Comparison of ENCODE assay signal across 8 cellular contexts in the genomic region with DNA sequence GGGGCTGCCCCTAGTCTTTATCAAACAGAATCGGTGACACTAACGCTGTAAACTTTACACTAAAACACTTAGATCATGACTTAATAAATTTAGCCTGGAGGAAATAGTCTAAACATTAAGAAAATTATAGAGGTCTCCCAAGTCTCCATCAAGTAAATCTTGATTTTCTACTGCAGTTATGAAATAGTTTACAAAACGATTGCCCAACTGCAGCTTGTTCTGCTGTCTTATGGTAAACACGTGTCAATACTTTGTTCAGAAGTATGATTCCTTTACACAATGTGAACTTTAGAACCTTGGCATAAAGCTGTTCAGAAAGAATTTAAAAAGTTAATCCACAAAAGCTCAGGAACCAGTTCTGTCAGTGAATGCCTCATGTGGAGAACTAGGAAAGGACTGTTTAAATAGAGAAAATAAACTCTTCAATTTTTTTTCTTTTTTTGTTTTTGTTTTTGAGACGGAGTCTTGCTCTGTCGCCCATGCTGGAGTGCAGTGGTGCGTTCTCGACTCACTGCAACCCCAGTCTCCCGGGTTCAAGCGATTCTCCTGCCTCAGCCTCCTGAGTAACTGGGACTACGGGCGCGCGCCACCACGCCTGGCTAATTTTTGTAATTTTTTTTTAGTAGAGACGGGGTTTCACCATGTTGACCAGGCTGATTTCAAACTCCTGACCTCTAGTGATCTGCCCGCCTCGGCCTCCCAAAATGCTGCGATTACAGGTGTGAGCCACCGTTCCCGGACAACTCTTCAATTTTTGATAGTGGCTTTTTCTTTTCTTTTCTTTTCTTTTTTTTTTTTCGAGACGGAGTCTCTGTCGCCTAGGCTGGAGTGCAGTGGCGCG. TPM values are rescaled to one million over a fixed set of nuclear protein-coding genes. Genes with fewer than 3 reads are reported as not detected.
DNase-seq lines count a peak whose midpoint lies in the region; ATAC-seq, FAIRE-seq and TF ChIP-seq lines count a peak whose summit lies in the region.

No MANE protein-coding gene starts in this region.

- H3K27ac ChIP-seq in K562 (ENCODE audit: extremely low read depth, low read depth, low read length) (peak overlapping the region; percentile 83), lower lobe of right lung (peak overlapping the region; percentile 96), uterus (peak overlapping the region; percentile 93 to 95)

- CTCF ChIA-PET in K562 (lab: Yijun Ruan, JAX; ENCODE audit: low intra/inter-chr PET ratio), result interaction anchor here (0.7 kb wide), 1 partner anchor 117 kb away, joined by 3 read pairs; no protein-coding TSS in a partner anchor

- H3K27me3 ChIP-seq in K562 (ENCODE audit: control insufficient read depth in 2 of 2, insufficient read depth in 2 of 2, low read length in 2 of 2), result no peaks in the 10 kb centered on the region
- no peaks in the 10 kb centered on the region for H3K27me3 ChIP-seq in lower lobe of right lung (ENCODE audit: low read depth)
- no peaks in the 10 kb centered on the region for H3K27me3 ChIP-seq in uterus

- no peak; the same call in 1 of the 2 replicates for TF ChIP-seq EP300 in K562 (IDR thresholded peaks at IDR 0.05; ENCODE audit: low read length)

- H3K9ac ChIP-seq in K562 (ENCODE audit: insufficient read depth in 1 of 2, low read depth in 2 of 2, low read length in 2 of 2), result peak overlapping the region; percentile 13 to 88; a peak in 3 of 4 replicates

- BruUV-seq in K562 (replicated peaks; lab: Mats Ljungman, UMichigan), result TSS peak; percentile 62

- H4K20me1 ChIP-seq in K562 (replicated peaks; ENCODE audit: control insufficient read depth, insufficient read depth, low read length), result peaks cover 5% of the 10 kb centered on the region; the same call in 1 of the 2 replicates

- H3K4me1 ChIP-seq in K562 (replicated peaks in 1 of 2; ENCODE audit: control insufficient read depth in 2 of 2, insufficient read depth in 2 of 2, low read length in 2 of 2) (peaks cover 23 to 39% of the 10 kb centered on the region in 2 experiments), lower lobe of right lung (peaks cover 59% of the 10 kb centered on the region), uterus (peaks cover 15 to 24% of the 10 kb centered on the region in 2 donors)

- DNase-seq in AG10803 (ENCODE audit: low read depth) (peak; percentile 92), HuH-7.5 (ENCODE audit: low spot score) (peak; percentile 49), K562 (ENCODE audit: extremely low read depth in 1 of 4, low spot score in 3 of 4) (no peak), lower lobe of right lung (no peak), uterus (no peak), NCI-H82 treated with DMSO at 0.1 percent for 48 hours (lab: John Stamatoyannopoulos, UW; ENCODE audit: unreplicated experiment) (no peak), NCI-H1092 treated with DMSO at 0.1 percent for 48 hours (lab: John Stamatoyannopoulos, UW) (no peak)

- POLR2A ChIA-PET in K562 (lab: Yijun Ruan, JAX), result interaction anchor here (0.7 to 2.1 kb wide), 9 partner anchors 11 to 109 kb away, joined by 3 to 17 read pairs (median 3); no protein-coding TSS in a partner anchor

- no peak for TF ChIP-seq POLR2A in K562 (conservative IDR thresholded peaks at IDR 0.05)
- no peak for TF ChIP-seq POLR2A in uterus (IDR thresholded peaks at IDR 0.05)

- H3K4me3 ChIP-seq in AG10803 (ENCODE audit: low read length), result peak overlapping the region; percentile 97
- peak overlapping the region; percentile 94 for H3K4me3 ChIP-seq in K562
- peak overlapping the region; percentile 94 for H3K4me3 ChIP-seq in lower lobe of right lung
- peak overlapping the region; percentile 66 to 78 for H3K4me3 ChIP-seq in uterus

- TF ChIP-seq RAD21 in K562 (CRISPR knock-in tag; conservative IDR thresholded peaks at IDR 0.05 in 1 of 2, IDR thresholded peaks at IDR 0.05 in 1 of 2), result no peak

- no peak for FAIRE-seq in K562 (lab: Jason Lieb, UNC)

- intact Hi-C loops in K562 (cut with micrococcal nuclease) (no loop called here), lower lobe of right lung (cut with DNase I) (no loop called here), uterus (cut with DNase I; ENCODE audit: low total_unique reads) (no loop called here)

- H3K79me2 ChIP-seq in K562 (ENCODE audit: control insufficient read depth, insufficient read depth, low read length), result peaks cover 66% of the 10 kb centered on the region

- no peaks in the 10 kb centered on the region for H3K9me3 ChIP-seq in K562 (replicated peaks; ENCODE audit: control insufficient read depth, insufficient read depth, low read depth, low read length)
- no peaks in the 10 kb centered on the region for H3K9me3 ChIP-seq in lower lobe of right lung
- H3K9me3 ChIP-seq in uterus, result no peaks in the 10 kb centered on the region

- H3K9me1 ChIP-seq in K562 (ENCODE audit: control insufficient read depth, insufficient read depth, low read length), result no peaks in the 10 kb centered on the region

- ATAC-seq in K562 (no peak), lower lobe of right lung (peak; percentile 7 to 9), HG03571 (IDR thresholded peaks at IDR 0.05; ENCODE audit: unreplicated experiment) (no peak)

- WGBS in K562 (ENCODE audit: insufficient coverage, low coverage, missing lambda C conversion rate), result 55% methylated on average over 18 of the region's 26 CpGs

- in situ Hi-C loops in K562 (cut with MboI), result no loop called here

- peaks cover 30% of the 10 kb centered on the region for H3K36me3 ChIP-seq in K562 (ENCODE audit: control insufficient read depth, insufficient read depth, low read length)
- no peaks in the 10 kb centered on the region for H3K36me3 ChIP-seq in lower lobe of right lung
- no peaks in the 10 kb centered on the region for H3K36me3 ChIP-seq in uterus

- H2AFZ ChIP-seq in K562 (ENCODE audit: low read depth, low read length), result 0 out of 2 replicates have a peak overlapping the region, but pooled peaks have one; percentile 15

- peak overlapping the region; percentile 97 for H3K4me2 ChIP-seq in K562 (ENCODE audit: insufficient read depth, low read length)

- TF ChIP-seq CTCF in AG10803 (conservative IDR thresholded peaks at IDR 0.05; ENCODE audit: low read length) (peak; percentile 40), K562 (IDR thresholded peaks at IDR 0.05 in 2 of 3, conservative IDR thresholded peaks at IDR 0.05 in 1 of 3; ENCODE audit: insufficient read depth in 2 of 3, low read depth in 1 of 3, low read length in 3 of 3) (no peak), lower lobe of right lung (IDR thresholded peaks at IDR 0.05) (no peak), uterus (IDR thresholded peaks at IDR 0.05) (no peak)

TF ChIP-seq in K562, 482 proteins besides CTCF, POLR2A, EP300 and RAD21 (continues in another document):
- TF ChIP-seq NFRKB (IDR thresholded peaks at IDR 0.05; ENCODE audit: low read depth), result no peak

RNA-seq across cellular contexts. Expression of gene DDI2, which starts 1.6 kb away (rescaled TPM):
- total RNA-seq in K562 (2011; cell fraction: chromatin; rRNA removed; ENCODE audit: low replicate concordance), result 185 and 291 TPM in 2 replicates
- total RNA-seq in K562 (2011; cell fraction: nucleolus; rRNA removed), result 109 and 114 TPM in 2 replicates
- 211 and 265 TPM in 2 replicates for total RNA-seq in K562 (2011; cell fraction: nucleoplasm; rRNA removed)
- total RNA-seq in K562 (2014; rRNA removed), result 21.2 and 31.5 TPM in 2 replicates
- 29.3 and 31.8 TPM in 2 replicates for total RNA-seq in K562 (2014; rRNA removed; fragmentation: Illumina TruSeq; extraction: Trizol)
- total RNA-seq in K562 (2015; rRNA removed; fragmentation: Illumina TruSeq; extraction: Trizol), result 23.6 and 23.9 TPM in 2 replicates
- 48.4 and 50.1 TPM in 2 replicates for total RNA-seq in K562 (2021)
- polyA plus RNA-seq in K562 (2011; rRNA removed), result 14.5 and 16.3 TPM in 2 replicates
- 8.1 and 10.8 TPM in 2 replicates for polyA plus RNA-seq in K562 (2011; cell fraction: cytosol; rRNA removed)
- 31.8 and 38.6 TPM in 2 replicates for polyA plus RNA-seq in K562 (2011; cell fraction: nucleus; rRNA removed)
- polyA plus RNA-seq in K562 (2012), result 11.9 and 18.2 TPM in 2 replicates
- 27.4 and 32.0 TPM in 2 replicates for polyA plus RNA-seq in K562 (2014; fragmentation: Illumina TruSeq; extraction: Trizol)
- polyA plus RNA-seq in K562 (2014; fragmentation: Nextera tagmentation; extraction: Ambion mirVana), result 1 to 10 TPM; 6.5 to 7.3 TPM
- polyA plus RNA-seq in K562 (2014; rRNA removed), result 17.1 and 19.1 TPM in 2 replicates
- 65.5 and 71.7 TPM in 2 replicates for polyA minus RNA-seq in K562 (2011; rRNA and poly(A)+ RNA removed)
- 19.4 and 25.7 TPM in 2 replicates for polyA minus RNA-seq in K562 (2011; cell fraction: cytosol; rRNA and poly(A)+ RNA removed)
- polyA minus RNA-seq in K562 (2011; cell fraction: nucleus; rRNA and poly(A)+ RNA removed), result 76.7 and 116 TPM in 2 replicates
- 48.8 TPM for total RNA-seq in lower lobe of right lung
- 100 to 1,000 TPM in 1 of 4 donors, 10 to 100 TPM in 3; 26.2 to 115 (median 43.7) TPM for total RNA-seq in uterus

RNA-seq across cellular contexts. Expression of gene AGMAT, which starts 34.1 kb away (rescaled TPM):
- not detected in 2 replicates for total RNA-seq in K562 (2011; cell fraction: chromatin; rRNA removed; ENCODE audit: low replicate concordance)
- total RNA-seq in K562 (2011; cell fraction: nucleolus; rRNA removed), result not detected in 2 replicates
- total RNA-seq in K562 (2011; cell fraction: nucleoplasm; rRNA removed), result not detected in 2 replicates
- total RNA-seq in K562 (2014; rRNA removed) (not detected in 2 replicates), K562 (2014; rRNA removed; fragmentation: Illumina TruSeq; extraction: Trizol) (not detected in 2 replicates), K562 (2015; rRNA removed; fragmentation: Illumina TruSeq; extraction: Trizol) (not detected in 2 replicates), K562 (2021) (0.07 TPM in 1 of 2 replicates, not detected in the other), lower lobe of right lung (not detected), uterus (1 to 10 TPM in 1 of 4 donors, under 1 TPM in 1, not detected in 2; 0.27 to 1.4 TPM)
- polyA plus RNA-seq in K562 (2011; rRNA removed) (not detected in 2 replicates), K562 (2014; fragmentation: Illumina TruSeq; extraction: Trizol) (not detected in 2 replicates), K562 (2014; fragmentation: Nextera tagmentation; extraction: Ambion mirVana) (not detected), K562 (2014; rRNA removed) (not detected in 2 replicates)
- polyA plus RNA-seq in K562 (2011; cell fraction: cytosol; rRNA removed), result not detected in 2 replicates
- polyA plus RNA-seq in K562 (2011; cell fraction: nucleus; rRNA removed), result not detected in 2 replicates
- 0.04 TPM in 1 of 2 replicates, not detected in the other for polyA plus RNA-seq in K562 (2012)
- polyA minus RNA-seq in K562 (2011; rRNA and poly(A)+ RNA removed), result not detected in 2 replicates
- polyA minus RNA-seq in K562 (2011; cell fraction: cytosol; rRNA and poly(A)+ RNA removed), result 0.29 and 0.64 TPM in 2 replicates
- not detected in 2 replicates for polyA minus RNA-seq in K562 (2011; cell fraction: nucleus; rRNA and poly(A)+ RNA removed)

Comparison
In these comparisons a context has a peak if more than half of its experiments do, and no peak if none do; other contexts are left out.
1. DNase-seq: peak in AG10803 (single experiment) and HuH-7.5 (single experiment); none in K562 (0 of 4), lower lobe of right lung (single experiment), uterus (0 of 2), NCI-H82 treated with DMSO at 0.1 percent for 48 hours (single experiment) and NCI-H1092 treated with DMSO at 0.1 percent for 48 hours (single experiment).
2. ATAC-seq: peak in lower lobe of right lung (2 of 2); none in K562 (single experiment) and HG03571 (single experiment).
3. Peak in every context shown above with its lines, with median percentiles within 50 percentile points of each other: H3K4me3 ChIP-seq and H3K27ac ChIP-seq.